Comparison of ENCODE assay signal across 2 cellular contexts in genomic region chr1:45474194-45474593, GRCh38. TPM values are rescaled to one million over a fixed set of nuclear protein-coding genes. Genes with fewer than 3 reads are reported as not detected.
"Had no signal": no experiment of that assay in that cellular context is flagged by ENCODE, and none has a peak within 500 bp of the region (broad histone marks: within the 10 kb centered on the region; RNA-seq: fewer than 3 reads in every experiment).

No MANE protein-coding gene starts in this region.

RNA-seq across cellular contexts. Expression of gene CCDC163, which starts 25.7 kb away (rescaled TPM):
- total RNA-seq: occipital lobe, skeletal muscle tissue had no signal
